ENCODE assay signal across 23 cellular contexts in the genomic region with DNA sequence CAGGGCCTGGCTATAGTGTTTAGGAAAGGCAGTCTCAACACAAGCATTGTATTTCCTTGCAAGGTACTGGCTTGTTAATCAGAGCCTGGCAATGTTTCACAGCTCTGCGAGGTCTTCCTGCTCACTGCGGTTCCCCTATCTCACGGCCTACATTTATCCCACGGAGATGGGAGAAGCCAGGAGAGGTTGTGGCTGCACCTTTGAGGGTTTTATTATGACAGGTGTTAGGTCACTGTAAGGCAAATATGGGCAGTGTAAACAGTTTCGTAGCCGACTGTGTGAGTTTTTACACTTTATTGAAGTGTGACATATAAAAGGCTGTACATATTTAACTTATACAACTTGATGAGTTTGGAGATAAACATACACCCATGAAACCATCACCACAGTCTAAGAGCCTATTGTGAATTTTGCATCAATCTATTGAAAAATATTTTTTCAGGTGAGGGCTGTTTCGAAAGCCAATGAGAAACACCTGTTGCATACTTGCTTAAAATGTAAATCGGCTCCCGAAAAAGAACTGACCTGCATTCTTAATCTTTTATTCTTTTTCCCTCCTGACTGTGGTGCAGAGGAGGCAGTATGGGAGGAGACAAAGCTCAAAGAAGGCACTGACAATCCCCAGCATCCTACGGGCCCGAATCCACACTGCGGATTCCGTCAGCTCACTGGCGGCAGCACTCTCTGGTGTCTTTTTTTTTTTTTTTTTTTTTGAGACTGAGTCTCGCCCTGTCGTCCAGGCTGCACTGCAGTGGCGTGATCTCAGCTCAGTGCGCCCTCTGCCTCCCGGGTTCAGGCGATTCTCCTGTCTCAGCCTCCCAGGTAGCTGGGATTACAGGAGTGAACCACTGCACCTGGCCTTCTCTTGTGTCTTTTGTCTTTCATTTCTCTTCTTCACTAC. TPM values are rescaled to one million over a fixed set of nuclear protein-coding genes. Genes with fewer than 3 reads are reported as not detected.
A peak's percentile ranks its signal among the peaks of the same experiment; 100 is the strongest.
DNase-seq lines count a peak whose midpoint lies in the region; ATAC-seq and TF ChIP-seq lines count a peak whose summit lies in the region.
"Had no signal": no experiment of that assay in that cellular context is flagged by ENCODE, and none has a peak within 500 bp of the region (broad histone marks: within the 10 kb centered on the region; RNA-seq: fewer than 3 reads in every experiment).

No MANE protein-coding gene starts in this region.

- H3K79me2 ChIP-seq in MM.1S (ENCODE audit: low read length) (peaks cover 23% of the 10 kb centered on the region), neural progenitor cell (ENCODE audit: low read depth) (no peaks in the 10 kb centered on the region)

- no peaks in the 10 kb centered on the region for H3K9me2 ChIP-seq in MM.1S (replicated peaks; ENCODE audit: insufficient read depth, low read length)

- H3K9me3 ChIP-seq in MM.1S (replicated peaks; ENCODE audit: insufficient read depth, low read length): no peaks in the 10 kb centered on the region
- H3K9me3 ChIP-seq in neural progenitor cell (ENCODE audit: low read depth): no peaks in the 10 kb centered on the region
- H3K9me3 ChIP-seq: esophagus squamous epithelium, Peyer's patch, prostate gland had no signal

- H3K36me3 ChIP-seq in MM.1S (replicated peaks; ENCODE audit: insufficient read depth, low read length) (no peaks in the 10 kb centered on the region), neural progenitor cell (no peaks in the 10 kb centered on the region)
- H3K36me3 ChIP-seq: prostate gland had no signal

- CTCF ChIA-PET in WTC11 (lab: Charles Lee): interaction anchor here (0.6 to 1.7 kb wide), 17 partner anchors 11 to 734 kb away, joined by 3 to 8 read pairs (median 4); no protein-coding TSS in a partner anchor

- no peak for DNase-seq in activated T-cell treated with anti-CD3 and anti-CD28 coated beads, Interleukin-2, amount 50 U/mL, for 24 hours
- DNase-seq in activated T-cell treated with anti-CD3 and anti-CD28 coated beads, Interleukin-2, amount 50 U/mL, for 48 hours: no peak
- peak; percentile 67 for DNase-seq in MM.1S
- no peak for DNase-seq in WTC11 (ENCODE audit: low spot score)
- DNase-seq in neural progenitor cell (ENCODE audit: low spot score): peak; percentile 28
- no peak for DNase-seq in endothelial cell (ENCODE audit: low spot score)
- DNase-seq in activated gamma-delta T cell (lab: John Stamatoyannopoulos, UW): no peak
- DNase-seq in foreskin fibroblast: no peak
- DNase-seq: activated CD4-positive, alpha-beta T cell treated with anti-CD3 and anti-CD28 coated beads, Interleukin-2, amount 50 U/mL, for 4 hours; activated T-cell treated with anti-CD3 and anti-CD28 coated beads, Interleukin-2, amount 50 U/mL, for 1 hour; esophagus squamous epithelium; glutamatergic neuron; naive thymus-derived CD4-positive, alpha-beta T cell; NCI-H1694; NCI-H524 treated with DMSO at 0.1 percent for 48 hours; stimulated activated naive CD4-positive, alpha-beta T cell treated with Interleukin-2 at 50 U/mL for 16 hours had no signal

- H3F3A ChIP-seq in MM.1S (ENCODE audit: insufficient read depth, low read length) (peaks cover 45% of the 10 kb centered on the region), neural progenitor cell (ENCODE audit: low read depth) (peaks cover 26% of the 10 kb centered on the region)

- H3K4me3 Mint-ChIP-seq in activated T-cell treated with anti-CD3 and anti-CD28 coated beads, Interleukin-2, amount 50 U/mL, for 24 hours: no peak overlapping the region
- H3K4me3 Mint-ChIP-seq in WTC11: no peak overlapping the region
- no peak overlapping the region for H3K4me3 Mint-ChIP-seq in neural progenitor cell
- no peak overlapping the region for H3K4me3 Mint-ChIP-seq in endothelial cell (ENCODE audit: unreplicated experiment)
- H3K4me3 Mint-ChIP-seq: CD4-positive, alpha-beta T cell had no signal

- H3K27ac ChIP-seq in MM.1S (ENCODE audit: low read length) (peak overlapping the region; percentile 80), neural progenitor cell (no peak overlapping the region)
- H3K27ac ChIP-seq: esophagus squamous epithelium, Peyer's patch, prostate gland had no signal

- peaks cover 31% of the 10 kb centered on the region for H3K4me1 Mint-ChIP-seq in activated T-cell treated with anti-CD3 and anti-CD28 coated beads, Interleukin-2, amount 50 U/mL, for 24 hours (ENCODE audit: low read depth)
- H3K4me1 Mint-ChIP-seq in WTC11 (peaks cover 7% of the 10 kb centered on the region), neural progenitor cell (peaks cover 4% of the 10 kb centered on the region), endothelial cell (ENCODE audit: unreplicated experiment) (peaks cover 3% of the 10 kb centered on the region)

- H3K27me3 Mint-ChIP-seq in activated T-cell treated with anti-CD3 and anti-CD28 coated beads, Interleukin-2, amount 50 U/mL, for 24 hours: no peaks in the 10 kb centered on the region
- H3K27me3 Mint-ChIP-seq in WTC11 (ENCODE audit: low read depth) (no peaks in the 10 kb centered on the region), neural progenitor cell (ENCODE audit: insufficient read depth, low read depth) (peaks cover 3% of the 10 kb centered on the region), endothelial cell (ENCODE audit: unreplicated experiment) (peaks cover 5% of the 10 kb centered on the region)
- H3K27me3 Mint-ChIP-seq: CD4-positive, alpha-beta T cell; naive thymus-derived CD4-positive, alpha-beta T cell had no signal

- peaks cover 34% of the 10 kb centered on the region for H3K4me1 ChIP-seq in MM.1S (ENCODE audit: low read length)
- H3K4me1 ChIP-seq in neural progenitor cell: peaks cover 6% of the 10 kb centered on the region
- H3K4me1 ChIP-seq: Peyer's patch, prostate gland had no signal

- POLR2A ChIA-PET in WTC11 (lab: Charles Lee): interaction anchor here (0.6 kb wide), 2 partner anchors 28 to 326 kb away, joined by 3 read pairs; partner anchors contain the start of gene PMEPA1

- peak overlapping the region; percentile 26 for H3K27ac Mint-ChIP-seq in activated T-cell treated with anti-CD3 and anti-CD28 coated beads, Interleukin-2, amount 50 U/mL, for 24 hours
- no peak overlapping the region for H3K27ac Mint-ChIP-seq in WTC11
- H3K27ac Mint-ChIP-seq in neural progenitor cell: no peak overlapping the region
- H3K27ac Mint-ChIP-seq in endothelial cell (ENCODE audit: unreplicated experiment): no peak overlapping the region

- H3K4me2 ChIP-seq in MM.1S (ENCODE audit: low read depth, low read length) (peak overlapping the region; percentile 52), neural progenitor cell (no peak overlapping the region)

- H2AFZ ChIP-seq in MM.1S (ENCODE audit: low read length) (no peak overlapping the region), neural progenitor cell (replicated peaks) (no peak overlapping the region)

- H3K9ac ChIP-seq in MM.1S (ENCODE audit: low read length): peak overlapping the region; percentile 49
- no peak overlapping the region for H3K9ac ChIP-seq in neural progenitor cell

- H3K36me3 Mint-ChIP-seq in activated T-cell treated with anti-CD3 and anti-CD28 coated beads, Interleukin-2, amount 50 U/mL, for 24 hours (ENCODE audit: low read depth): peaks cover 64% of the 10 kb centered on the region
- H3K36me3 Mint-ChIP-seq in WTC11 (peaks cover 8% of the 10 kb centered on the region; the same call in 1 of the 2 replicates), neural progenitor cell (no peaks in the 10 kb centered on the region), endothelial cell (ENCODE audit: low read depth, unreplicated experiment) (peaks cover 3% of the 10 kb centered on the region)

- H3K9me3 Mint-ChIP-seq in activated T-cell treated with anti-CD3 and anti-CD28 coated beads, Interleukin-2, amount 50 U/mL, for 24 hours: no peaks in the 10 kb centered on the region
- H3K9me3 Mint-ChIP-seq in WTC11 (no peaks in the 10 kb centered on the region), neural progenitor cell (no peaks in the 10 kb centered on the region), endothelial cell (ENCODE audit: unreplicated experiment) (no peaks in the 10 kb centered on the region)
- H3K9me3 Mint-ChIP-seq: CD4-positive, alpha-beta T cell had no signal

- peak overlapping the region; percentile 15; the same call in 1 of the 2 replicates for H3K4me3 ChIP-seq in MM.1S (ENCODE audit: low read length)
- no peak overlapping the region for H3K4me3 ChIP-seq in neural progenitor cell
- H3K4me3 ChIP-seq in foreskin fibroblast (ENCODE audit: low read depth in 1 of 2, low read length in 2 of 2): no peak overlapping the region
- H3K4me3 ChIP-seq: esophagus squamous epithelium, lung, Peyer's patch, prostate gland had no signal

- H4K20me1 ChIP-seq in MM.1S (ENCODE audit: insufficient read depth, low read length): no peaks in the 10 kb centered on the region
- H4K20me1 ChIP-seq in neural progenitor cell (ENCODE audit: low read depth): no peaks in the 10 kb centered on the region

- peak; percentile 35; the same call in 1 of the 2 replicates for ATAC-seq in WTC11
- ATAC-seq: naive thymus-derived CD4-positive, alpha-beta T cell had no signal

- TF ChIP-seq CTCF in MM.1S (IDR thresholded peaks at IDR 0.05; ENCODE audit: low read length) (peak; percentile 35), WTC11 (IDR thresholded peaks at IDR 0.05) (no peak), neural progenitor cell (IDR thresholded peaks at IDR 0.05) (no peak), endothelial cell (IDR thresholded peaks at IDR 0.05; ENCODE audit: unreplicated experiment) (no peak), foreskin fibroblast (IDR thresholded peaks at IDR 0.05; ENCODE audit: low read depth, low read length) (no peak)

- H3K27me3 ChIP-seq in MM.1S (replicated peaks; ENCODE audit: insufficient read depth, low read length) (no peaks in the 10 kb centered on the region), neural progenitor cell (no peaks in the 10 kb centered on the region)
- H3K27me3 ChIP-seq: esophagus squamous epithelium, Peyer's patch had no signal

TF ChIP-seq in WTC11, 78 proteins besides CTCF, POLR2A, EP300 and RAD21 (continues in another document):
- no peak for TF ChIP-seq ZNF671 (CRISPR knock-in tag; IDR thresholded peaks at IDR 0.05)
- TF ChIP-seq SP1 (CRISPR knock-in tag; conservative IDR thresholded peaks at IDR 0.05): no peak
- TF ChIP-seq ZNF423 (CRISPR knock-in tag; IDR thresholded peaks at IDR 0.05): no peak
- TF ChIP-seq, protein P1, sequence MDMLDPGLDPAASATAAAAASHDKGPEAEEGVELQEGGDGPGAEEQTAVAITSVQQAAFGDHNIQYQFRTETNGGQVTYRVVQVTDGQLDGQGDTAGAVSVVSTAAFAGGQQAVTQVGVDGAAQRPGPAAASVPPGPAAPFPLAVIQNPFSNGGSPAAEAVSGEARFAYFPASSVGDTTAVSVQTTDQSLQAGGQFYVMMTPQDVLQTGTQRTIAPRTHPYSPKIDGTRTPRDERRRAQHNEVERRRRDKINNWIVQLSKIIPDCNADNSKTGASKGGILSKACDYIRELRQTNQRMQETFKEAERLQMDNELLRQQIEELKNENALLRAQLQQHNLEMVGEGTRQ (CRISPR knock-in tag; IDR thresholded peaks at IDR 0.05): no peak

RNA-seq across cellular contexts. Expression of gene RBM38, which starts 7.5 kb away (rescaled TPM):
- total RNA-seq in WTC11 (2021): 60.5 to 69.0 TPM (median 61.1 TPM) in 3 replicates
- total RNA-seq in neural progenitor cell (ENCODE audit: low replicate concordance): 26.6 and 53.4 TPM in 2 replicates
- 23.6 TPM for total RNA-seq in endothelial cell (ENCODE audit: unreplicated experiment)

RNA-seq across cellular contexts. Expression of gene RAE1, which starts 32.6 kb away (rescaled TPM):
- total RNA-seq in WTC11 (2021): 31.3 to 33.4 TPM (median 31.4 TPM) in 3 replicates
- 50.2 and 77.6 TPM in 2 replicates for total RNA-seq in neural progenitor cell (ENCODE audit: low replicate concordance)
- 32.1 TPM for total RNA-seq in endothelial cell (ENCODE audit: unreplicated experiment)

RNA-seq across cellular contexts. Expression of gene SPO11, which starts 54.1 kb away (rescaled TPM):
- total RNA-seq in WTC11 (2021): not detected in 3 replicates
- not detected in 2 replicates for total RNA-seq in neural progenitor cell (ENCODE audit: low replicate concordance)
- not detected for total RNA-seq in endothelial cell (ENCODE audit: unreplicated experiment)
- total RNA-seq: A673; bronchial epithelial cell; CD4-positive, alpha-beta T cell; esophagus squamous epithelium; lung; naive thymus-derived CD4-positive, alpha-beta T cell; Peyer's patch; urinary bladder had no signal

Comparison
In these comparisons a context has a peak if more than half of its experiments do, and no peak if none do; other contexts are left out.
1. DNase-seq: peak in MM.1S (single experiment) and neural progenitor cell (single experiment); none in activated T-cell treated with anti-CD3 and anti-CD28 coated beads, Interleukin-2, amount 50 U/mL, for 24 hours (single experiment), activated T-cell treated with anti-CD3 and anti-CD28 coated beads, Interleukin-2, amount 50 U/mL, for 48 hours (0 of 2), WTC11 (single experiment), endothelial cell (single experiment), activated gamma-delta T cell (single experiment) and foreskin fibroblast (0 of 2).